ENCODE assay signal across 19 cellular contexts in the genomic region with DNA sequence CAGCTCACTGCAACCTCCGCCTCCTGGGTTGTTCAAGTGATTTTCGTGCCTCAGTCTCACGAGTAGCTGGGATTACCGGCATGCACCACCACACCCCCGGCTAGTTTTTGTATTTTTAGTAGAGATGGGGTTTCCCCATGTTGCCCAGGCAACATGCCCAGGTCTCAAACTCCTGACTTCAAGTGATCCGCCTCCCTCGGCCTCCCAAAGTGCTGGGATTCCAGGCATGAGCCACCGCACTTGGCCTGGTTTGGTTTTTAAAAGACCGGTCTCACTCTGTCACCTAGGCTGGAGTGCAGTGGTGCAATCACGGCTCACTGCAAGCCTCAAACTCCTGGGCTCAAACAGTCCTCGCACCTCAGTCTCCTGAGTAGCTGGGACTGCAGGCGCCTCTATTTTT. TPM values are rescaled to one million over a fixed set of nuclear protein-coding genes. Genes with fewer than 3 reads are reported as not detected.
"Had no signal": no experiment of that assay in that cellular context is flagged by ENCODE, and none has a peak within 500 bp of the region (broad histone marks: within the 10 kb centered on the region; RNA-seq: fewer than 3 reads in every experiment).

No MANE protein-coding gene starts in this region.

- H3K4me1 ChIP-seq: gastroesophageal sphincter, heart right ventricle had no signal

- H3K27me3 ChIP-seq: gastroesophageal sphincter, heart right ventricle had no signal

- H3K4me3 ChIP-seq: gastroesophageal sphincter, heart right ventricle, mucosa of descending colon, skin epidermis had no signal

- ATAC-seq: activated CD4-positive, alpha-beta T cell treated with anti-CD3 and anti-CD28 coated beads for 36 hours; activated CD8-positive, alpha-beta T cell treated with anti-CD3 and anti-CD28 coated beads, Interleukin-2, amount 10 ng/mL, durations not matched to agents 7 days and 5 days; activated naive CD8-positive, alpha-beta T cell treated with anti-CD3 and anti-CD28 coated beads, Interleukin-2, amount 50 U/mL, for 24 hours; gastroesophageal sphincter; heart right ventricle; left colon; mucosa of descending colon; naive thymus-derived CD4-positive, alpha-beta T cell; right cardiac atrium; stimulated activated naive CD8-positive, alpha-beta T cell treated with anti-CD3 and anti-CD28 coated beads, Interleukin-15, Interleukin-2, amounts not matched to agents 100 U/mL and 50 U/mL, for 24 hours had no signal

- H3K36me3 ChIP-seq: gastroesophageal sphincter, heart right ventricle had no signal

- H3K4me1 Mint-ChIP-seq: activated CD4-positive, alpha-beta T cell treated with anti-CD3 and anti-CD28 coated beads for 36 hours; activated naive CD8-positive, alpha-beta T cell treated with anti-CD3 and anti-CD28 coated beads, Interleukin-2, amount 50 U/mL, for 24 hours; naive thymus-derived CD4-positive, alpha-beta T cell had no signal

- H3K9me3 Mint-ChIP-seq: activated naive CD8-positive, alpha-beta T cell treated with anti-CD3 and anti-CD28 coated beads, Interleukin-2, amount 50 U/mL, for 24 hours; activated T-helper 2 cell treated with anti-CD3 and anti-CD28 coated beads, Interferon-gamma antibody, Interleukin-2, Interleukin-4, amounts not matched to agents 10 μg/mL and 5 μg/mL and 100 μg/mL, durations not matched to agents 14 hours and 24 hours and 36 hours had no signal

- H3K27ac ChIP-seq: gastroesophageal sphincter, heart right ventricle, skin epidermis had no signal

- H3K27ac Mint-ChIP-seq: activated CD4-positive, alpha-beta T cell treated with anti-CD3 and anti-CD28 coated beads for 36 hours; activated CD8-positive, alpha-beta T cell treated with anti-CD3 and anti-CD28 coated beads, Interleukin-2, amount 10 ng/mL, durations not matched to agents 7 days and 5 days; activated naive CD4-positive, alpha-beta T cell treated with anti-CD3 and anti-CD28 coated beads for 36 hours; activated naive CD8-positive, alpha-beta T cell treated with anti-CD3 and anti-CD28 coated beads, Interleukin-2, amount 50 U/mL, for 24 hours; activated T-helper 2 cell treated with anti-CD3 and anti-CD28 coated beads, Interferon-gamma antibody, Interleukin-2, Interleukin-4, amounts not matched to agents 10 μg/mL and 5 μg/mL and 100 μg/mL, durations not matched to agents 14 hours and 24 hours and 36 hours had no signal

- H3K4me3 Mint-ChIP-seq: activated CD4-positive, alpha-beta T cell treated with anti-CD3 and anti-CD28 coated beads for 36 hours; activated CD8-positive, alpha-beta T cell treated with anti-CD3 and anti-CD28 coated beads, Interleukin-2, amount 10 ng/mL, durations not matched to agents 7 days and 5 days; activated naive CD4-positive, alpha-beta T cell treated with anti-CD3 and anti-CD28 coated beads for 36 hours; activated naive CD8-positive, alpha-beta T cell treated with anti-CD3 and anti-CD28 coated beads, Interleukin-2, amount 50 U/mL, for 24 hours; naive thymus-derived CD4-positive, alpha-beta T cell had no signal

- H3K27me3 Mint-ChIP-seq: activated CD4-positive, alpha-beta T cell treated with anti-CD3 and anti-CD28 coated beads for 36 hours; activated naive CD8-positive, alpha-beta T cell treated with anti-CD3 and anti-CD28 coated beads, Interleukin-2, amount 50 U/mL, for 24 hours had no signal

- DNase-seq: activated CD4-positive, alpha-beta T cell treated with anti-CD3 and anti-CD28 coated beads for 36 hours; activated CD8-positive, alpha-beta T cell treated with anti-CD3 and anti-CD28 coated beads, Interleukin-2, amount 10 ng/mL, durations not matched to agents 7 days and 5 days; activated naive CD4-positive, alpha-beta T cell treated with anti-CD3 and anti-CD28 coated beads for 36 hours; activated naive CD8-positive, alpha-beta T cell treated with anti-CD3 and anti-CD28 coated beads, Interleukin-2, amount 50 U/mL, for 24 hours; cerebellar nuclear complex; heart right ventricle; left colon; mucosa of descending colon; naive thymus-derived CD4-positive, alpha-beta T cell; right cardiac atrium; stimulated activated CD4-positive, alpha-beta T cell treated with anti-CD3 and anti-CD28 coated beads, Interleukin-4, amount 100 ng/mL, for 4 hours; stimulated activated CD8-positive, alpha-beta memory T cell treated with anti-CD3 and anti-CD28 coated beads, Interleukin-4, amount 100 ng/mL, for 48 hours; stimulated activated naive CD8-positive, alpha-beta T cell treated with anti-CD3 and anti-CD28 coated beads, Interleukin-15, Interleukin-2, amounts not matched to agents 100 U/mL and 50 U/mL, for 24 hours; T-helper 2 cell had no signal

- H3K9me3 ChIP-seq: mucosa of descending colon had no signal

RNA-seq across cellular contexts. Expression of gene VSTM2L, which starts 40.1 kb away (rescaled TPM):
- total RNA-seq: activated CD4-positive, alpha-beta T cell treated with anti-CD3 and anti-CD28 coated beads for 36 hours; activated naive CD4-positive, alpha-beta T cell treated with anti-CD3 and anti-CD28 coated beads for 36 hours; dermis microvascular lymphatic vessel endothelial cell had no signal
- polyA plus RNA-seq: aorta; naive thymus-derived CD4-positive, alpha-beta T cell had no signal
